ENCODE assay signal across 17 cellular contexts in genomic region chr5:135249658-135250057, GRCh38.
A peak's percentile ranks its signal among the peaks of the same experiment; 100 is the strongest.
DNase-seq lines count a peak whose midpoint lies in the region; ATAC-seq lines count a peak whose summit lies in the region.
"Had no signal": no experiment of that assay in that cellular context is flagged by ENCODE, and none has a peak within 500 bp of the region (broad histone marks: within the 10 kb centered on the region; RNA-seq: fewer than 3 reads in every experiment).

No MANE protein-coding gene starts in this region.

- peaks cover 17% of the 10 kb centered on the region for H3F3A ChIP-seq in GM23248 (ENCODE audit: insufficient read depth)

- H3K4me2 ChIP-seq in GM23248 (ENCODE audit: unreplicated experiment), result no peak overlapping the region

- H3K79me2 ChIP-seq in GM23248 (ENCODE audit: insufficient read depth), result no peaks in the 10 kb centered on the region

- H3K9me2 ChIP-seq in GM23248 (ENCODE audit: insufficient read depth), result no peaks in the 10 kb centered on the region

- WGBS in GM23248 (ENCODE audit: low coverage in 1 of 2, low lambda C conversion rate in 2 of 2, missing lambda C conversion rate in 2 of 2), 2 experiments, result 81 to 85% methylated on average over 5 of the region's 5 CpGs

- H3K36me3 ChIP-seq in GM23248 (ENCODE audit: low read depth) (no peaks in the 10 kb centered on the region), SJSA1 (no peaks in the 10 kb centered on the region)
- H3K36me3 ChIP-seq: SJCRH30 had no signal

- DNase-seq in GM23248 (peak; percentile 58), SJSA1 (ENCODE audit: low read depth in 1 of 2, low spot score in 2 of 2) (peak; percentile 28 to 48), iris pigment epithelial cell (ENCODE audit: low read depth) (peak; percentile 28), GM03348 (ENCODE audit: low spot score) (no peak)
- DNase-seq in stimulated activated naive B cell treated with anti-CD40 and anti-IgM and Interleukin-4, amounts not matched to agents 10 μg/mL and 1 μg/mL and 100 μg/mL, for 72 hours, result no peak
- no peak for DNase-seq in activated CD4-positive, alpha-beta T cell treated with anti-CD3 and anti-CD28 coated beads, Interleukin-2, amount 50 U/mL, for 4 hours
- DNase-seq: activated naive CD4-positive, alpha-beta T cell; foreskin melanocyte; NCI-H1092 treated with DMSO at 0.1 percent for 48 hours; NCI-H526 treated with DMSO at 0.1 percent for 48 hours; substantia nigra; T-helper 2 cell had no signal

- no peaks in the 10 kb centered on the region for H3K4me1 Mint-ChIP-seq in stimulated activated naive B cell treated with anti-CD40 and anti-IgM and Interleukin-4, amounts not matched to agents 10 μg/mL and 1 μg/mL and 100 μg/mL, for 72 hours
- H3K4me1 Mint-ChIP-seq: B cell had no signal

- no peaks in the 10 kb centered on the region for H3K9me3 Mint-ChIP-seq in stimulated activated naive B cell treated with anti-CD40 and anti-IgM and Interleukin-4, amounts not matched to agents 10 μg/mL and 1 μg/mL and 100 μg/mL, for 72 hours

- H3K27ac ChIP-seq in GM23248 (no peak overlapping the region), SJSA1 (no peak overlapping the region)
- H3K27ac ChIP-seq: SJCRH30 had no signal

- in situ Hi-C loops in GM23248 (cut with MboI), result no loop called here

- no peak overlapping the region for H2AFZ ChIP-seq in GM23248

- no peaks in the 10 kb centered on the region for H3K36me3 Mint-ChIP-seq in stimulated activated naive B cell treated with anti-CD40 and anti-IgM and Interleukin-4, amounts not matched to agents 10 μg/mL and 1 μg/mL and 100 μg/mL, for 72 hours

- no peaks in the 10 kb centered on the region for H4K20me1 ChIP-seq in GM23248 (ENCODE audit: insufficient read depth)

- H3K27me3 Mint-ChIP-seq in stimulated activated naive B cell treated with anti-CD40 and anti-IgM and Interleukin-4, amounts not matched to agents 10 μg/mL and 1 μg/mL and 100 μg/mL, for 72 hours, result peaks cover 0 to 5% of the 10 kb centered on the region in 2 donors

- H3K4me3 ChIP-seq in GM23248, result no peak overlapping the region
- H3K4me3 ChIP-seq in SJSA1, result no peak overlapping the region
- H3K4me3 ChIP-seq: SJCRH30 had no signal

- no peak for ATAC-seq in stimulated activated naive B cell treated with anti-CD40 and anti-IgM and Interleukin-4, amounts not matched to agents 10 μg/mL and 1 μg/mL and 100 μg/mL, for 72 hours (replicated peaks)
- ATAC-seq in HG03097 (IDR thresholded peaks at IDR 0.05; ENCODE audit: low FRiP score, unreplicated experiment), result no peak
- ATAC-seq: activated CD4-positive, CD25-positive, alpha-beta regulatory T cell treated with anti-CD3 and anti-CD28 coated beads, Interleukin-2, amount 50 U/mL, for 24 hours; sciatic nerve had no signal

- H3K4me1 ChIP-seq in GM23248 (ENCODE audit: insufficient read depth) (peaks cover 41% of the 10 kb centered on the region), SJSA1 (replicated peaks) (peaks cover 44% of the 10 kb centered on the region)

- peak overlapping the region; percentile 2 for H3K27ac Mint-ChIP-seq in stimulated activated naive B cell treated with anti-CD40 and anti-IgM and Interleukin-4, amounts not matched to agents 10 μg/mL and 1 μg/mL and 100 μg/mL, for 72 hours
- H3K27ac Mint-ChIP-seq: B cell had no signal

- H3K9me3 ChIP-seq in GM23248 (ENCODE audit: low read depth) (no peaks in the 10 kb centered on the region), SJSA1 (replicated peaks) (no peaks in the 10 kb centered on the region)

- H3K9ac ChIP-seq in GM23248, result no peak overlapping the region

- no peaks in the 10 kb centered on the region for H3K27me3 ChIP-seq in GM23248 (replicated peaks; ENCODE audit: insufficient read depth)
- no peaks in the 10 kb centered on the region for H3K27me3 ChIP-seq in SJSA1 (replicated peaks)
- H3K27me3 ChIP-seq: SJCRH30 had no signal

- H3K4me3 Mint-ChIP-seq in stimulated activated naive B cell treated with anti-CD40 and anti-IgM and Interleukin-4, amounts not matched to agents 10 μg/mL and 1 μg/mL and 100 μg/mL, for 72 hours, result no peak overlapping the region
- H3K4me3 Mint-ChIP-seq: B cell had no signal

Comparison
In these comparisons a context has a peak if more than half of its experiments do, and no peak if none do; other contexts are left out.
1. DNase-seq: peak in GM23248 (single experiment), SJSA1 (2 of 2) and iris pigment epithelial cell (single experiment); none in stimulated activated naive B cell treated with anti-CD40 and anti-IgM and Interleukin-4, amounts not matched to agents 10 μg/mL and 1 μg/mL and 100 μg/mL, for 72 hours (single experiment), GM03348 (single experiment) and activated CD4-positive, alpha-beta T cell treated with anti-CD3 and anti-CD28 coated beads, Interleukin-2, amount 50 U/mL, for 4 hours (0 of 2).